8 cellular contexts compared by ENCODE assay signal in the genomic region with DNA sequence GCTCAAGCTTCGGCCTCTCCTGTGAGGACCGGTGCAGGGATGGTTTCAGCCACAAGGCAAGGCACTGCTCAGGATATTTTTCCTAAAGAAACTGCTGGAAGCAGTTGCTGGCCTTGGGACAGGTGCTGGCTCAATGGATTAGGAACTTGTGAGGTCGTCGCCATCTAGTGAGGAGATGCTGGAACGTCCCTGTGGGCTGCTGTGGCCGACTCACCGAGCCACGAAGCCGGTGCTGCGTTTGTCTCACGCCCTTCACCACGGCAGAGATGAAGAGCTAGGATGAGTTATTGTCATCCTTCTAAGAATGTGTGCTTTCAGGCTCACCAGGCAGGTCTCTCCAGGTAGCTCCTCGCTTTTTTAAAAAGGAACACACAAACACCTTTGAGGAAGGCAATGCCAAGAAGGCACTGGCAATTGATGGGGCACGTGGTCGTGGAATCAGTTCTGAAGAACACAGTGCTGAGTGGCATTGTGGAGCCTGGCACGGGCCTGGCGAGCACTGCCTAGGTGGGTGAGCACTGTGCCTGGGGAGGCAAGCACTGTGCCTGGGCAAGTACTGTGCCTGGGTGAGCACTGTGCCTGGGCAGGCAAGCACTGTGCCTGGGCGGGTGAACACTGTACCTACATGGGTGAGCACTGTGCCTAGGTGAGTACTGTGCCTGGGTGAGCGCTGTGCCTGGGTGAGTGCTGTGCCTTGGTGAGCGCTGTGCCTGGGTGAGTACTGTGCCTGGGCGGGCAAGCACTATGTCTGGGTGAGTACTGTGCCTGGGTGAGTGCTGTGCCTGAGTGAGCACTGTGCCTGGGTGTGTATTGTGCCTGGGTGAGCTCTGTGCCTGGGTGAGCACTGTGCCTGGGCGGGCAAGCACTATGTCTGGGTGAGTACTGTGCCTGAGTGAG.
DNase-seq lines count a peak whose midpoint lies in the region; ATAC-seq and TF ChIP-seq lines count a peak whose summit lies in the region.

No MANE protein-coding gene starts in this region.

- CTCF ChIA-PET in A673 (lab: Charles Lee): no interaction called here

- no peak for ATAC-seq in GM19455 (IDR thresholded peaks at IDR 0.05; ENCODE audit: unreplicated experiment)

- H3K27me3 ChIP-seq in A673 (replicated peaks; ENCODE audit: insufficient read depth, low read depth, low read length, poor library complexity): peaks cover 91% of the 10 kb centered on the region

- POLR2A ChIA-PET in A673 (lab: Charles Lee; ENCODE audit: low non-redundant PET): no interaction called here

- no peaks in the 10 kb centered on the region for H3K9me3 ChIP-seq in A673 (ENCODE audit: low read depth, low read length, poor library complexity, severe bottlenecking)

- H3K4me3 ChIP-seq in A673 (ENCODE audit: low read depth, low read length, poor library complexity, severe bottlenecking): no peak overlapping the region
- H3K4me3 ChIP-seq in GM12865 (ENCODE audit: low read depth, low read length): no peak overlapping the region

- DNase-seq in A673 (ENCODE audit: low spot score): peak; percentile 41
- DNase-seq in GM12865 (ENCODE audit: low read depth): peak; percentile 12
- peak; percentile 59 for DNase-seq in NCI-H345 (lab: John Stamatoyannopoulos, UW)
- peak; percentile 77 for DNase-seq in cerebellar cortex (ENCODE audit: low spot score)
- DNase-seq in lung microvascular endothelial cell (ENCODE audit: low read depth in 2 of 2): peak; percentile 31 to 42
- DNase-seq in mesenteric fat pad (ENCODE audit: low spot score): no peak
- no peak for DNase-seq in NCI-H1048 (lab: John Stamatoyannopoulos, UW)

- no TSS peak for BruUV-seq in A673 (replicated peaks; lab: Mats Ljungman, UMichigan)

- intact Hi-C loops in A673 (cut with micrococcal nuclease; ENCODE audit: unreplicated experiment): no loop called here

- H3K27ac ChIP-seq in A673 (ENCODE audit: low read depth, low read length, poor library complexity, severe bottlenecking): no peak overlapping the region

- H3K4me1 ChIP-seq in A673 (ENCODE audit: insufficient read depth, low read length, poor library complexity, severe bottlenecking): no peaks in the 10 kb centered on the region

- H3K36me3 ChIP-seq in A673 (ENCODE audit: insufficient read depth, low read length, poor library complexity, severe bottlenecking): no peaks in the 10 kb centered on the region

- peak; percentile 43 for TF ChIP-seq CTCF in A673 (conservative IDR thresholded peaks at IDR 0.05; ENCODE audit: low read depth, low read length)
- no peak for TF ChIP-seq CTCF in GM12865 (IDR thresholded peaks at IDR 0.05; ENCODE audit: insufficient read depth, low read depth, low read length, missing control alignments)

Comparison
In these comparisons a context has a peak if more than half of its experiments do, and no peak if none do; other contexts are left out.
1. DNase-seq: peak in A673 (single experiment), GM12865 (single experiment), NCI-H345 (single experiment), cerebellar cortex (single experiment) and lung microvascular endothelial cell (2 of 2); none in mesenteric fat pad (single experiment) and NCI-H1048 (single experiment).